24 cellular contexts compared by ENCODE assay signal in the genomic region with DNA sequence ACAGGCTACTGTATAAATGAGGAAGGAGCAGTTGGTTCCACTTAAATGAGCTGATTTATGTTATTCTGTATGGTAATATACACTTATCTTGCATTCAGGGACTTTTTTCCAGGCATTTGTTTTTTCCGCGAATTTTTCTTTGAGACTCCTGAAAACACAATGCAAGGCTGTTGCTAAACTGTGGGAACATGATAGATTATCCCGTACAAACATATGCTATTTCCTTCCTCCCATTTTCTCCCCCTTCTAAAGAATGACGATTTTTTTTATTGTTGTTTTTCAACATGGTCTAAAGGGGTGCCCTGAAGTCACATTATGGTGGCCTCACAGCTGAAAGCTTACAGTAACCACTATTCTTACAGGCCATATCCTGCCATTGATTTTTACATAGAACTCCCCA.
"Had no signal": no experiment of that assay in that cellular context is flagged by ENCODE, and none has a peak within 500 bp of the region (broad histone marks: within the 10 kb centered on the region; RNA-seq: fewer than 3 reads in every experiment).

No MANE protein-coding gene starts in this region.

- H3K27ac ChIP-seq: hepatocyte, left ventricle myocardium inferior, ovary, sigmoid colon, spleen, testis, thyroid gland, transverse colon, upper lobe of left lung, vagina had no signal

- FAIRE-seq: small intestine had no signal

- H3K79me2 ChIP-seq: hepatocyte had no signal

- H2AFZ ChIP-seq: hepatocyte had no signal

- H3K4me3 ChIP-seq: hepatocyte, left ventricle myocardium inferior, lung, mucosa of descending colon, ovary, sigmoid colon, spleen, testis, thyroid gland, transverse colon, upper lobe of left lung, vagina had no signal

- H3K27me3 ChIP-seq: hepatocyte, ovary, sigmoid colon, spleen, testis, thyroid gland, transverse colon, upper lobe of left lung, vagina had no signal

- H3K4me2 ChIP-seq: hepatocyte had no signal

- H3K9me3 ChIP-seq: left ventricle myocardium inferior, mucosa of descending colon, ovary, sigmoid colon, testis, thyroid gland, transverse colon, upper lobe of left lung, vagina had no signal

- H3K36me3 ChIP-seq: left ventricle myocardium inferior, ovary, sigmoid colon, spleen, thyroid gland, transverse colon, upper lobe of left lung, vagina had no signal

- DNase-seq: islet precursor cell; left ventricle myocardium inferior; midbrain; mucosa of descending colon; naive thymus-derived CD4-positive, alpha-beta T cell; ovary; retina; right cardiac atrium; sigmoid colon; small intestine; spleen; stimulated activated CD4-positive, alpha-beta T cell treated with anti-CD3 and anti-CD28 coated beads, Interleukin-4, amount 100 ng/mL, for 24 hours; stimulated activated naive CD4-positive, alpha-beta T cell treated with Interleukin-2 at 50 U/mL for 16 hours; stimulated activated naive CD8-positive, alpha-beta T cell treated with anti-CD3 and anti-CD28 coated beads, Interleukin-15, amount 100 ng/mL, for 72 hours; substantia nigra; testis; thyroid gland; transverse colon; upper lobe of left lung had no signal

- ATAC-seq: mucosa of descending colon; naive thymus-derived CD4-positive, alpha-beta T cell; natural killer cell treated with Interleukin-12 subunit alpha and Interleukin-12 subunit beta and Interleukin-15 and Interleukin-18, amount 100 ng/mL, for 72 hours; right cardiac atrium; stimulated activated effector memory CD8-positive, alpha-beta T cell treated with anti-CD3 and anti-CD28 coated beads, Interleukin-12 subunit alpha, Interleukin-12 subunit beta, amount 100 ng/mL, for 72 hours; stimulated activated naive CD8-positive, alpha-beta T cell treated with anti-CD3 and anti-CD28 coated beads, Interleukin-15, amount 100 ng/mL, for 72 hours had no signal

- H3K4me1 ChIP-seq: sigmoid colon, testis, thyroid gland, transverse colon, vagina had no signal
